5 cellular contexts compared by ENCODE assay signal in the genomic region with DNA sequence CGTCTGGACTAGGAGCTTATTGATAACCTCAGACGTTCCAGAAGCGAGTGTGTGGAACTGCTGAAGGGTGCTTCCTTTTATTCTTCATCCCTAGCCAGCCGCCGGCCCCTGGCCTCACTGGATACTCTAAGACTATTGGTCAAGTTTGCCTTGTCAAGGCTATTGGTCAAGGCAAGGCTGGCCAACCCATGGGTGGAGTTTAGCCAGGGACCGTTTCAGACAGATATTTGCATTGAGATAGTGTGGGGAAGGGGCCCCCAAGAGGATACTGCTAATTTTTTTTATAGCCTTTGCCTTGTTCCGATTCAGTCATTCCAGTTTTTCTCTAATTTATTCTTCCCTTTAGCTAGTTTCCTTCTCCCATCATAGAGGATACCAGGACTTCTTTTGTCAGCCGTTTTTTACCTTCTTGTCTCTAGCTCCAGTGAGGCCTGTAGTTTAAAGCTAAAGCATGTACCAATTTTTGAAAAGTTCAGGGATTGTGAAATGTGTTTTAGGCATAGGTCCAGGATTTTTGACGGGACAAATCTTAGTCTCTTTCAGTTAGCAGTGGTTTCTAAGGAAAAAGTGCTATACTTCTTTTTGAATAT. TPM values are rescaled to one million over a fixed set of nuclear protein-coding genes. Genes with fewer than 3 reads are reported as not detected.
"Had no signal": no experiment of that assay in that cellular context is flagged by ENCODE, and none has a peak within 500 bp of the region (broad histone marks: within the 10 kb centered on the region; RNA-seq: fewer than 3 reads in every experiment).

A gene (minus strand): TSS at position 51 of the 590 bp plus-strand sequence. CDS start 53 bp downstream, outside the sequence.

RNA-seq across cellular contexts. Expression of the gene that starts here (rescaled TPM):
- total RNA-seq: HT-29, M059J, PC-3, SK-MEL-5 had no signal
- polyA plus RNA-seq: SK-N-SH had no signal
